In genomic region chr12:122880668-122881067, GRCh38 we compare ENCODE assay signal across 8 cellular contexts. TPM values are rescaled to one million over a fixed set of nuclear protein-coding genes. Genes with fewer than 3 reads are reported as not detected.
DNase-seq lines count a peak whose midpoint lies in the region; ATAC-seq and TF ChIP-seq lines count a peak whose summit lies in the region.

No MANE protein-coding gene starts in this region.

- peaks cover 91 to 100% (median 98%) of the 10 kb centered on the region in 10 experiments for H3K4me1 ChIP-seq in BLaER1 treated with 17β-estradiol and CSF1 and Interleukin-3, amounts not matched to agents 10 nM and 100 nM

- intact Hi-C loops in Right ventricle myocardium superior (cut with DNase I) = no loop called here
- intact Hi-C loops in sciatic nerve (cut with DNase I) = loop anchor here (5.0 kb wide), 1 partner anchor 67 kb away; no protein-coding TSS in a partner anchor

- no peak overlapping the region for H3K4me3 ChIP-seq in BLaER1 treated with 17β-estradiol and CSF1 and Interleukin-3, amounts not matched to agents 10 nM and 100 nM

- DNase-seq in HEK293T (ENCODE audit: extremely low spot score) = peak; percentile 65
- DNase-seq in Right ventricle myocardium superior = peak; percentile 50
- no peak for DNase-seq in sciatic nerve (ENCODE audit: low spot score)
- no peak for DNase-seq in NCI-H1048 (lab: John Stamatoyannopoulos, UW)
- DNase-seq in cortex of kidney (lab: John Stamatoyannopoulos, UW) = no peak

- ATAC-seq in Right ventricle myocardium superior (ENCODE audit: poor library complexity) = peak; percentile 51
- peak; percentile 80 for ATAC-seq in sciatic nerve
- ATAC-seq in HG03095 (IDR thresholded peaks at IDR 0.05; ENCODE audit: unreplicated experiment) = no peak

- peak overlapping the region in 6 of 11 experiments; percentile 32 to 39 (median 34); a peak in 6 of 22 replicates for H3K9ac ChIP-seq in BLaER1 treated with 17β-estradiol and CSF1 and Interleukin-3, amounts not matched to agents 10 nM and 100 nM

- H3K36me3 ChIP-seq in BLaER1 treated with 17β-estradiol and CSF1 and Interleukin-3, amounts not matched to agents 10 nM and 100 nM = peaks cover 0 to 33% (median 6%) of the 10 kb centered on the region in 11 experiments; a peak in 7 of 22 replicates

- POLR2A ChIA-PET in HEK293T (lab: Yijun Ruan, JAX) = interaction anchor here (0.9 to 1.1 kb wide), 3 partner anchors 14 to 352 kb away, joined by 3 read pairs; partner anchors contain the start of genes MPHOSPH9 and MTRFR

- H3K27ac ChIP-seq in BLaER1 treated with 17β-estradiol and CSF1 and Interleukin-3, amounts not matched to agents 10 nM and 100 nM = peak overlapping the region in 7 of 11 experiments; percentile 34 to 55 (median 41); a peak in 9 of 22 replicates
- H3K27ac ChIP-seq in VCaP = no peak overlapping the region

- peaks cover 0 to 2% (median 0%) of the 10 kb centered on the region in 11 experiments; a peak in 1 of 22 replicates for H3K27me3 ChIP-seq in BLaER1 treated with 17β-estradiol and CSF1 and Interleukin-3, amounts not matched to agents 10 nM and 100 nM

- H4K20me1 ChIP-seq in BLaER1 treated with 17β-estradiol and CSF1 and Interleukin-3, amounts not matched to agents 10 nM and 100 nM = peaks cover 47 to 94% (median 78%) of the 10 kb centered on the region in 11 experiments; a peak in 21 of 22 replicates

- peak overlapping the region; percentile 71 to 98 (median 92) for H3K4me2 ChIP-seq in BLaER1 treated with 17β-estradiol and CSF1 and Interleukin-3, amounts not matched to agents 10 nM and 100 nM

- TF ChIP-seq CTCF in VCaP (conservative IDR thresholded peaks at IDR 0.05) = peak; percentile 23; the same call in 1 of the 2 replicates

- no peaks in the 10 kb centered on the region for H3K9me3 ChIP-seq in BLaER1 treated with 17β-estradiol and CSF1 and Interleukin-3, amounts not matched to agents 10 nM and 100 nM (replicated peaks in 1 of 11)

- CTCF ChIA-PET in HEK293T (lab: Yijun Ruan, JAX) = interaction anchor here (1.0 to 1.2 kb wide), 3 partner anchors 9 to 87 kb away, joined by 4 to 6 read pairs (median 4); no protein-coding TSS in a partner anchor

TF ChIP-seq in HEK293T, 16 proteins besides CTCF, POLR2A, EP300 and RAD21:
- TF ChIP-seq FOXK2 (IDR thresholded peaks at IDR 0.05) = no peak
- TF ChIP-seq TARDBP (IDR thresholded peaks at IDR 0.05) = no peak
- 0 out of 2 replicates have a peak, but pooled peaks have one; percentile 19 for TF ChIP-seq ZNF384 (IDR thresholded peaks at IDR 0.05)
- no peak for TF ChIP-seq FOXA1 (IDR thresholded peaks at IDR 0.05)

RNA-seq across cellular contexts. Expression of gene VPS37B, which starts 15.3 kb away (rescaled TPM):
- total RNA-seq in Right ventricle myocardium superior (23.9 TPM), sciatic nerve (24.8 TPM)

RNA-seq across cellular contexts. Expression of gene HIP1R, which starts 45.4 kb away (rescaled TPM):
- 12.9 TPM for total RNA-seq in Right ventricle myocardium superior
- total RNA-seq in sciatic nerve = 14.3 TPM

Comparison
In these comparisons a context has a peak if more than half of its experiments do, and no peak if none do; other contexts are left out.
1. DNase-seq: peak in HEK293T (single experiment) and Right ventricle myocardium superior (single experiment); none in sciatic nerve (single experiment), NCI-H1048 (single experiment) and cortex of kidney (single experiment).